ENCODE assay signal across 12 cellular contexts in genomic region chr5:68274847-68275700, GRCh38. TPM values are rescaled to one million over a fixed set of nuclear protein-coding genes. Genes with fewer than 3 reads are reported as not detected.
A peak's percentile ranks its signal among the peaks of the same experiment; 100 is the strongest.
DNase-seq lines count a peak whose midpoint lies in the region; ATAC-seq and TF ChIP-seq lines count a peak whose summit lies in the region.
"Had no signal": no experiment of that assay in that cellular context is flagged by ENCODE, and none has a peak within 500 bp of the region (broad histone marks: within the 10 kb centered on the region; RNA-seq: fewer than 3 reads in every experiment).

No MANE protein-coding gene starts in this region.

- no peaks in the 10 kb centered on the region for H3K9me3 Mint-ChIP-seq in IgD-negative memory B cell
- no peaks in the 10 kb centered on the region for H3K9me3 Mint-ChIP-seq in HFFc6
- H3K9me3 Mint-ChIP-seq: H9 had no signal

- peak overlapping the region; percentile 68 to 91 (median 81) for H3K27ac Mint-ChIP-seq in IgD-negative memory B cell
- no peak overlapping the region for H3K27ac Mint-ChIP-seq in HFFc6
- H3K27ac Mint-ChIP-seq: H9 had no signal

- H3K9me3 ChIP-seq in muscle layer of colon (ENCODE audit: low read length), result no peaks in the 10 kb centered on the region
- H3K9me3 ChIP-seq: vagina had no signal

- H3K4me3 ChIP-seq in muscle layer of colon (ENCODE audit: low read depth in 1 of 2, low read length in 2 of 2), result no peak overlapping the region
- H3K4me3 ChIP-seq: vagina had no signal

- DNase-seq in HFFc6 (no peak), iPS-NIHi7 (ENCODE audit: extremely low spot score) (no peak), NCI-H2227 (lab: John Stamatoyannopoulos, UW; ENCODE audit: unreplicated experiment) (no peak), NCI-H2107 (lab: John Stamatoyannopoulos, UW) (no peak)
- DNase-seq: cerebellar nuclear complex, H9, NCI-H1436 had no signal

- peak overlapping the region in 1 of 4 donors; percentile 9 for H3K4me3 Mint-ChIP-seq in IgD-negative memory B cell
- no peak overlapping the region for H3K4me3 Mint-ChIP-seq in HFFc6
- H3K4me3 Mint-ChIP-seq: H9 had no signal

- H3K27me3 Mint-ChIP-seq in IgD-negative memory B cell (no peaks in the 10 kb centered on the region), HFFc6 (ENCODE audit: insufficient read depth) (no peaks in the 10 kb centered on the region; the same call in 1 of the 2 replicates)

- peaks cover 53% of the 10 kb centered on the region for H3K36me3 ChIP-seq in muscle layer of colon (ENCODE audit: insufficient read depth, low read length)

- TF ChIP-seq CTCF in HFFc6 (IDR thresholded peaks at IDR 0.05), result no peak

- peak overlapping the region; percentile 48 for H3K27ac ChIP-seq in muscle layer of colon (ENCODE audit: low read depth, low read length)

- ATAC-seq in GM18511 (IDR thresholded peaks at IDR 0.05; ENCODE audit: unreplicated experiment) (peak; percentile 74), GM21528 (IDR thresholded peaks at IDR 0.05; ENCODE audit: low FRiP score, unreplicated experiment) (peak; percentile 46)

- no peak overlapping the region for H3K9ac ChIP-seq in muscle layer of colon (ENCODE audit: low read length)

- H3K4me1 ChIP-seq in muscle layer of colon (ENCODE audit: insufficient read depth, low read length), result peaks cover 52% of the 10 kb centered on the region

- H3K36me3 Mint-ChIP-seq in IgD-negative memory B cell, result peaks cover 5% of the 10 kb centered on the region
- H3K36me3 Mint-ChIP-seq in HFFc6 (ENCODE audit: low read depth), result peaks cover 36% of the 10 kb centered on the region

- H3K4me1 Mint-ChIP-seq in IgD-negative memory B cell (peaks cover 17 to 37% (median 26%) of the 10 kb centered on the region in 3 donors), HFFc6 (ENCODE audit: low read depth) (peaks cover 57% of the 10 kb centered on the region)

- no peaks in the 10 kb centered on the region for H3K27me3 ChIP-seq in muscle layer of colon (ENCODE audit: control insufficient read depth in 1 of 2, insufficient read depth in 2 of 2, low read length in 2 of 2)
- H3K27me3 ChIP-seq: vagina had no signal

RNA-seq across cellular contexts. Expression of gene PIK3R1, which starts 59.5 kb away (rescaled TPM):
- 29.1 TPM for polyA plus RNA-seq in IgD-negative memory B cell
- 10 to 100 TPM; 19.6 to 26.4 (median 22.4) TPM for total RNA-seq in HFFc6 (2021; fragmentation: NEBNext Ultra II Directional; extraction: Animal tissue kit (Norgen Biotek cat#: 25700))
